14 cellular contexts compared by ENCODE assay signal in genomic region chr9:81317223-81317622, GRCh38.
DNase-seq lines count a peak whose midpoint lies in the region; ATAC-seq lines count a peak whose summit lies in the region.
"Had no signal": no experiment of that assay in that cellular context is flagged by ENCODE, and none has a peak within 500 bp of the region (broad histone marks: within the 10 kb centered on the region; RNA-seq: fewer than 3 reads in every experiment).

No MANE protein-coding gene starts in this region.

- no peaks in the 10 kb centered on the region for H3K4me1 Mint-ChIP-seq in activated CD4-positive, alpha-beta T cell treated with anti-CD3 and anti-CD28 coated beads for 36 hours
- no peaks in the 10 kb centered on the region for H3K4me1 Mint-ChIP-seq in activated CD8-positive, alpha-beta memory T cell treated with anti-CD3 and anti-CD28 coated beads, Interleukin-2, amount 10 ng/mL, durations not matched to agents 7 days and 5 days
- no peaks in the 10 kb centered on the region for H3K4me1 Mint-ChIP-seq in CD4-positive, alpha-beta memory T cell

- no peaks in the 10 kb centered on the region for H3K27me3 Mint-ChIP-seq in activated CD4-positive, alpha-beta T cell treated with anti-CD3 and anti-CD28 coated beads for 36 hours
- no peaks in the 10 kb centered on the region for H3K27me3 Mint-ChIP-seq in activated CD8-positive, alpha-beta memory T cell treated with anti-CD3 and anti-CD28 coated beads, Interleukin-2, amount 10 ng/mL, durations not matched to agents 7 days and 5 days
- no peaks in the 10 kb centered on the region for H3K27me3 Mint-ChIP-seq in CD4-positive, alpha-beta memory T cell

- POLR2A ChIA-PET in activated CD4-positive, alpha-beta T cell treated with anti-CD3 and anti-CD28 coated beads for 36 hours (lab: Charles Lee) = no interaction called here
- POLR2A ChIA-PET in CD4-positive, alpha-beta memory T cell (lab: Charles Lee; ENCODE audit: partially characterized antibody) = no interaction called here

- H3K9ac ChIP-seq in adipocyte (ENCODE audit: low read length) = no peak overlapping the region
- H3K9ac ChIP-seq: BLaER1 had no signal

- no peaks in the 10 kb centered on the region for H3K27me3 ChIP-seq in adipocyte (replicated peaks; ENCODE audit: control insufficient read depth, insufficient read depth, low read length)
- H3K27me3 ChIP-seq in CD4-positive, alpha-beta memory T cell (ENCODE audit: insufficient read depth, low read length) = no peaks in the 10 kb centered on the region
- H3K27me3 ChIP-seq: BLaER1 had no signal

- no peaks in the 10 kb centered on the region for H3K36me3 Mint-ChIP-seq in activated CD4-positive, alpha-beta T cell treated with anti-CD3 and anti-CD28 coated beads for 36 hours (ENCODE audit: low read depth)
- H3K36me3 Mint-ChIP-seq in activated CD8-positive, alpha-beta memory T cell treated with anti-CD3 and anti-CD28 coated beads, Interleukin-2, amount 10 ng/mL, durations not matched to agents 7 days and 5 days = no peaks in the 10 kb centered on the region
- H3K36me3 Mint-ChIP-seq in CD4-positive, alpha-beta memory T cell = no peaks in the 10 kb centered on the region

- no peaks in the 10 kb centered on the region for H3K4me1 ChIP-seq in adipocyte (ENCODE audit: control insufficient read depth, insufficient read depth, low read length)
- H3K4me1 ChIP-seq in CD4-positive, alpha-beta memory T cell (ENCODE audit: insufficient read depth, low read length) = no peaks in the 10 kb centered on the region
- H3K4me1 ChIP-seq: BLaER1, HAP-1 had no signal

- no peak overlapping the region for H3K27ac Mint-ChIP-seq in activated CD4-positive, alpha-beta T cell treated with anti-CD3 and anti-CD28 coated beads for 36 hours
- H3K27ac Mint-ChIP-seq in activated CD8-positive, alpha-beta memory T cell treated with anti-CD3 and anti-CD28 coated beads, Interleukin-2, amount 10 ng/mL, durations not matched to agents 7 days and 5 days = no peak overlapping the region
- no peak overlapping the region for H3K27ac Mint-ChIP-seq in CD4-positive, alpha-beta memory T cell

- no peak overlapping the region for H3K4me3 Mint-ChIP-seq in activated CD4-positive, alpha-beta T cell treated with anti-CD3 and anti-CD28 coated beads for 36 hours
- no peak overlapping the region for H3K4me3 Mint-ChIP-seq in activated CD8-positive, alpha-beta memory T cell treated with anti-CD3 and anti-CD28 coated beads, Interleukin-2, amount 10 ng/mL, durations not matched to agents 7 days and 5 days
- no peak overlapping the region for H3K4me3 Mint-ChIP-seq in CD4-positive, alpha-beta memory T cell

- no peak overlapping the region for H3K27ac ChIP-seq in CD4-positive, alpha-beta memory T cell (ENCODE audit: low read depth, low read length)
- H3K27ac ChIP-seq: BLaER1 had no signal

- CTCF ChIA-PET in activated CD4-positive, alpha-beta T cell treated with anti-CD3 and anti-CD28 coated beads for 36 hours (lab: Charles Lee) = no interaction called here
- CTCF ChIA-PET in activated CD8-positive, alpha-beta memory T cell treated with anti-CD3 and anti-CD28 coated beads, Interleukin-2, amount 10 ng/mL, durations not matched to agents 7 days and 5 days (lab: Charles Lee) = no interaction called here
- CTCF ChIA-PET in CD4-positive, alpha-beta memory T cell (lab: Charles Lee; ENCODE audit: partially characterized antibody) = no interaction called here

- peaks cover 2% of the 10 kb centered on the region for H3K9me3 Mint-ChIP-seq in activated CD4-positive, alpha-beta T cell treated with anti-CD3 and anti-CD28 coated beads for 36 hours (ENCODE audit: low read depth)
- H3K9me3 Mint-ChIP-seq in activated CD8-positive, alpha-beta memory T cell treated with anti-CD3 and anti-CD28 coated beads, Interleukin-2, amount 10 ng/mL, durations not matched to agents 7 days and 5 days (ENCODE audit: low read depth) = peaks cover 15% of the 10 kb centered on the region
- H3K9me3 Mint-ChIP-seq in CD4-positive, alpha-beta memory T cell = peaks cover 0 to 18% (median 12%) of the 10 kb centered on the region in 8 donors

- DNase-seq in activated CD4-positive, alpha-beta T cell treated with anti-CD3 and anti-CD28 coated beads for 36 hours = peak; percentile 4
- DNase-seq in activated CD4-positive, alpha-beta T cell treated with anti-CD3 and anti-CD28 coated beads, Interleukin-2, amount 50 U/mL, for 48 hours = no peak
- peak; percentile 38 for DNase-seq in Jurkat, Clone E6-1 (ENCODE audit: low read depth, low spot score)
- DNase-seq in adipocyte (ENCODE audit: low read depth) (peak; percentile 6), NCI-H510A (lab: John Stamatoyannopoulos, UW) (no peak)
- no peak for DNase-seq in activated CD8-positive, alpha-beta memory T cell treated with anti-CD3 and anti-CD28 coated beads, Interleukin-2, amount 10 ng/mL, durations not matched to agents 7 days and 5 days
- no peak for DNase-seq in CD4-positive, alpha-beta memory T cell
- DNase-seq: 8988T, AML-193, DMS53, GDM1, GOT3 had no signal

- intact Hi-C loops in activated CD4-positive, alpha-beta T cell treated with anti-CD3 and anti-CD28 coated beads for 36 hours (cut with DNase I, micrococcal nuclease) = no loop called here
- intact Hi-C loops in CD4-positive, alpha-beta memory T cell (cut with micrococcal nuclease) = no loop called here

- no peaks in the 10 kb centered on the region for H3K9me3 ChIP-seq in adipocyte (ENCODE audit: control insufficient read depth, low read length)
- no peaks in the 10 kb centered on the region for H3K9me3 ChIP-seq in CD4-positive, alpha-beta memory T cell (ENCODE audit: control insufficient read depth in 1 of 2, low read length in 2 of 2)
- H3K9me3 ChIP-seq: HAP-1 had no signal

- ATAC-seq in activated CD4-positive, alpha-beta T cell treated with anti-CD3 and anti-CD28 coated beads for 36 hours = no peak
- ATAC-seq in activated CD8-positive, alpha-beta memory T cell treated with anti-CD3 and anti-CD28 coated beads, Interleukin-2, amount 10 ng/mL, durations not matched to agents 7 days and 5 days = no peak

- no peak overlapping the region for H3K4me3 ChIP-seq in Jurkat, Clone E6-1 (ENCODE audit: low read length)
- H3K4me3 ChIP-seq in adipocyte (ENCODE audit: low read length) = no peak overlapping the region
- H3K4me3 ChIP-seq in CD4-positive, alpha-beta memory T cell (ENCODE audit: low read length in 2 of 2) = no peak overlapping the region
- H3K4me3 ChIP-seq: BLaER1, HAP-1 had no signal

- H3K36me3 ChIP-seq in adipocyte (ENCODE audit: control insufficient read depth, insufficient read depth, low read length, severe bottlenecking) = no peaks in the 10 kb centered on the region
- no peaks in the 10 kb centered on the region for H3K36me3 ChIP-seq in CD4-positive, alpha-beta memory T cell (ENCODE audit: insufficient read depth, low read length)
- H3K36me3 ChIP-seq: BLaER1, HAP-1 had no signal

Comparison
In these comparisons a context has a peak if more than half of its experiments do, and no peak if none do; other contexts are left out.
1. DNase-seq: peak in activated CD4-positive, alpha-beta T cell treated with anti-CD3 and anti-CD28 coated beads for 36 hours (single experiment), Jurkat, Clone E6-1 (single experiment) and adipocyte (single experiment); none in activated CD4-positive, alpha-beta T cell treated with anti-CD3 and anti-CD28 coated beads, Interleukin-2, amount 50 U/mL, for 48 hours (0 of 2), NCI-H510A (single experiment), activated CD8-positive, alpha-beta memory T cell treated with anti-CD3 and anti-CD28 coated beads, Interleukin-2, amount 10 ng/mL, durations not matched to agents 7 days and 5 days (single experiment) and CD4-positive, alpha-beta memory T cell (0 of 5).